21 cellular contexts compared by ENCODE assay signal in the genomic region with DNA sequence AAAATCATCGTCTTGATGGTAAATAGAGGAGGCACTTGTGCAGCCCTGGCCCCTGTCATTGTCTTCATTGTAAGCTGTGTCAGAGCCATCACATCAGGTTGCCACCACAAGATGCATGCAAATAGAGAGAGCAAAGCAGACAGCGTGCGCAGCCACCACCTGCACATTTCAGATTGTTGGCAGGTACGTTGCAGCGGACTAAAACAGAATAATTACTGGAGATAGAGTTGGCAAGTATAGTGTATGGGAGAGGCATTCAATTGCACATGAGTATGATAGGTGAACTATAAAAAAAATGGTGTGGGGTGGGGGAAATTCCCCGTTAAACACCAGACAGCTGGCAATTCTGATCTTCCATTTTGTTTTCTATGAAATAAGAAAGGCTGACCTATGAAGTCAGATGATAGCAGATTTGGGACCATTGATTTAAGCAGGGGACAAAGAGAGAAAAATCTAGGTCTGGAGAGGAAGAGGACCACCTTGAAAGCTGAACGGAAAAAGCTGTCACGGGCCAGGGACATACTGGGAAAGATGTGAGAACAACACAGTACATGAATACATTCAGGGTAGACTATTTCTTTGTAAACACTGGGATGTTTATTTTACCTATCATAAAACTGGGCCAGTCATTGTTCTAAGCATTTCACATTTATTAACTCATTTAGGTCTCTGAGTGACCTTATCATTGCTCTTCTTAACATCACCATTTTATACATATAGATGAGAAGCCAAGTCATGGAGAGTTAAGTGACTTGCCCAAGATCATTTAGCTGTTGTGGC.
"Had no signal": no experiment of that assay in that cellular context is flagged by ENCODE, and none has a peak within 500 bp of the region (broad histone marks: within the 10 kb centered on the region; RNA-seq: fewer than 3 reads in every experiment).

No MANE protein-coding gene starts in this region.

- H3K36me3 ChIP-seq: lower lobe of right lung, tibial nerve, uterus had no signal

- H3K4me3 Mint-ChIP-seq: activated naive CD4-positive, alpha-beta T cell treated with anti-CD3 and anti-CD28 coated beads, Interleukin-2, amount 10 ng/mL, durations not matched to agents 7 days and 5 days; activated naive CD8-positive, alpha-beta T cell treated with anti-CD3 and anti-CD28 coated beads, Interleukin-2, amount 50 U/mL, for 24 hours; activated T-cell treated with anti-CD3 and anti-CD28 coated beads, Interleukin-2, amount 50 U/mL, for 4 hours; brain; endodermal cell; natural killer cell had no signal

- H3K27ac Mint-ChIP-seq: activated naive CD4-positive, alpha-beta T cell treated with anti-CD3 and anti-CD28 coated beads, Interleukin-2, amount 10 ng/mL, durations not matched to agents 7 days and 5 days; activated naive CD8-positive, alpha-beta T cell treated with anti-CD3 and anti-CD28 coated beads, Interleukin-2, amount 50 U/mL, for 24 hours; endodermal cell; natural killer cell had no signal

- H3K27ac ChIP-seq: epithelial cell of prostate, lower lobe of right lung, tibial nerve, uterus had no signal

- DNase-seq: activated CD4-positive, alpha-beta T cell treated with anti-CD3 and anti-CD28 coated beads, Interleukin-2, amount 50 U/mL, for 1 hour; activated CD8-positive, alpha-beta memory T cell treated with anti-CD3 and anti-CD28 coated beads, Interleukin-2, amount 50 U/mL, for 4 hours; activated naive CD4-positive, alpha-beta T cell treated with anti-CD3 and anti-CD28 coated beads, Interleukin-2, amount 10 ng/mL, durations not matched to agents 7 days and 5 days; activated naive CD8-positive, alpha-beta T cell treated with anti-CD3 and anti-CD28 coated beads, Interleukin-2, amount 50 U/mL, for 24 hours; activated T-cell treated with anti-CD3 and anti-CD28 coated beads, Interleukin-2, amount 50 U/mL, for 4 hours; anterior cingulate cortex; caudate nucleus; endodermal cell; foreskin fibroblast; hippocampal formation; lower lobe of right lung; natural killer cell; nucleus accumbens; stimulated activated CD4-positive, alpha-beta T cell treated with anti-CD3 and anti-CD28 coated beads, Interleukin-12 subunit alpha, Interleukin-12 subunit beta, amount 100 ng/mL, for 4 hours; stimulated activated CD4-positive, alpha-beta T cell treated with anti-CD3 and anti-CD28 coated beads, Interleukin-1b, Interleukin-23, amount 100 ng/mL, for 48 hours; stimulated activated naive CD4-positive, alpha-beta T cell treated with Interleukin-2 at 50 U/mL for 16 hours; T-helper 9 cell; uterus had no signal

- H3K4me1 ChIP-seq: lower lobe of right lung, tibial nerve, uterus had no signal

- H3K4me3 ChIP-seq: lower lobe of right lung, tibial nerve, uterus had no signal

- H3K9me3 Mint-ChIP-seq: activated naive CD4-positive, alpha-beta T cell treated with anti-CD3 and anti-CD28 coated beads, Interleukin-2, amount 10 ng/mL, durations not matched to agents 7 days and 5 days; activated naive CD8-positive, alpha-beta T cell treated with anti-CD3 and anti-CD28 coated beads, Interleukin-2, amount 50 U/mL, for 24 hours; activated T-cell treated with anti-CD3 and anti-CD28 coated beads, Interleukin-2, amount 50 U/mL, for 4 hours; endodermal cell had no signal

- H3K9me3 ChIP-seq: lower lobe of right lung, tibial nerve, uterus had no signal

- H3K27me3 ChIP-seq: tibial nerve, uterus had no signal

- H3K27me3 Mint-ChIP-seq: activated naive CD4-positive, alpha-beta T cell treated with anti-CD3 and anti-CD28 coated beads, Interleukin-2, amount 10 ng/mL, durations not matched to agents 7 days and 5 days had no signal

- H3K4me1 Mint-ChIP-seq: activated naive CD4-positive, alpha-beta T cell treated with anti-CD3 and anti-CD28 coated beads, Interleukin-2, amount 10 ng/mL, durations not matched to agents 7 days and 5 days; activated naive CD8-positive, alpha-beta T cell treated with anti-CD3 and anti-CD28 coated beads, Interleukin-2, amount 50 U/mL, for 24 hours; brain; natural killer cell had no signal

- H3K36me3 Mint-ChIP-seq: activated naive CD4-positive, alpha-beta T cell treated with anti-CD3 and anti-CD28 coated beads, Interleukin-2, amount 10 ng/mL, durations not matched to agents 7 days and 5 days; brain; natural killer cell had no signal
